Comparison of ENCODE assay signal across 1 cellular context in the genomic region with DNA sequence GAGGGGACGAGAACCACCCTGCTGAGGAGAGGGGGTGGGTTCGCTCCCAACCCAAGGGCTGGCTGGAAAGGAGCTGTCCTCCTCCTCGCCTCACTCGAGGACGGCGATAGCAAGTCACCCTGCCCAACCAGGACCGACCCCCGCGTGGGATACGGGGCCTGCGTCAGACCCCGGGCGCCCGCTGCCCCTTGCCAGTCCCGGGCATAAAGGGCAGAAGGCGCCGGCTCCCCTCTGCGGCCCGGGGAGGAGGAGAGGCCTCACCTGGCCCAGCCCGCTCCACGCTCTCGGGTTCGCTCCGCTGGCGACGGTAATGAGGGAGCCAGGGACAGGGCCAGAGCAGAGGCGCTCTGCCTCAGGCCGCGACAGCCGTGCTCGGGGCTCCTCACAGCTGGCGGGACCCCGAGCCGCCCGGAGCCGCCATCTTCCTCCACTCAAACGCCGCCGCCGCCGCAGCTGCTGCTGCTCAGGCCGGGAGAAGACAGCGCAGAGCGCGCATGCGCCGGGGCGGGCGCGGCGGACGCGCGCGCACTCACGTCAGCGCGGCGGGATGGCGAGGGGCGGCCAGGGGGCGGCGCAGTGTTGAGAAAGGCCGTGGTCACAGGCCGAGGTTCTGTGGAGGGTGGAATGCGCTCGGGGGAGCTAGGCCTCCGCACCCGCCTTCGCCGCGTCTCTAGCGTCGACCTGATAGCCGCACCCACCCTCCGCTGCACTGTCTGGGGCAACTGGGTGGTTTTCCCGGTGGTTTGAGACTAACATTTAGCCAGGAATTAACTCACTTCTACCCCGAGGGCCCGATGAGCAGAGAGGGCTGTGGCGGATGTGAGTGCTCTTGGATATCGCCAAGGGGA.
TF ChIP-seq lines count a peak whose summit lies in the region.

A gene (minus strand): TSS at position 487 of the 848 bp plus-strand sequence. CDS start 37,062 bp downstream, outside the sequence.

TF ChIP-seq in GM12878, 131 proteins besides CTCF, POLR2A, EP300 and RAD21 (continued from another document and continues in another):
- TF ChIP-seq, protein P1, sequence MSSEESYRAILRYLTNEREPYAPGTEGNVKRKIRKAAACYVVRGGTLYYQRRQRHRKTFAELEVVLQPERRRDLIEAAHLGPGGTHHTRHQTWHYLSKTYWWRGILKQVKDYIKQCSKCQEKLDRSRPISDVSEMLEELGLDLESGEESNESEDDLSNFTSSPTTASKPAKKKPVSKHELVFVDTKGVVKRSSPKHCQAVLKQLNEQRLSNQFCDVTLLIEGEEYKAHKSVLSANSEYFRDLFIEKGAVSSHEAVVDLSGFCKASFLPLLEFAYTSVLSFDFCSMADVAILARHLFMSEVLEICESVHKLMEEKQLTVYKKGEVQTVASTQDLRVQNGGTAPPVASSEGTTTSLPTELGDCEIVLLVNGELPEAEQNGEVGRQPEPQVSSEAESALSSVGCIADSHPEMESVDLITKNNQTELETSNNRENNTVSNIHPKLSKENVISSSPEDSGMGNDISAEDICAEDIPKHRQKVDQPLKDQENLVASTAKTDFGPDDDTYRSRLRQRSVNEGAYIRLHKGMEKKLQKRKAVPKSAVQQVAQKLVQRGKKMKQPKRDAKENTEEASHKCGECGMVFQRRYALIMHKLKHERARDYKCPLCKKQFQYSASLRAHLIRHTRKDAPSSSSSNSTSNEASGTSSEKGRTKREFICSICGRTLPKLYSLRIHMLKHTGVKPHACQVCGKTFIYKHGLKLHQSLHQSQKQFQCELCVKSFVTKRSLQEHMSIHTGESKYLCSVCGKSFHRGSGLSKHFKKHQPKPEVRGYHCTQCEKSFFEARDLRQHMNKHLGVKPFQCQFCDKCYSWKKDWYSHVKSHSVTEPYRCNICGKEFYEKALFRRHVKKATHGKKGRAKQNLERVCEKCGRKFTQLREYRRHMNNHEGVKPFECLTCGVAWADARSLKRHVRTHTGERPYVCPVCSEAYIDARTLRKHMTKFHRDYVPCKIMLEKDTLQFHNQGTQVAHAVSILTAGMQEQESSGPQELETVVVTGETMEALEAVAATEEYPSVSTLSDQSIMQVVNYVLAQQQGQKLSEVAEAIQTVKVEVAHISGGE (CRISPR knock-in tag; IDR thresholded peaks at IDR 0.05) = no peak
- peak in 1 of 2 experiments; percentile 76; a peak in 2 of 4 replicates for TF ChIP-seq BHLHE40 (IDR thresholded peaks at IDR 0.05; ENCODE audit: borderline replicate concordance in 1 of 2, low read depth in 2 of 2, low read length in 1 of 2)
- 0 out of 2 replicates have a peak, but pooled peaks have one; percentile 4 for TF ChIP-seq CBFB (IDR thresholded peaks at IDR 0.05; ENCODE audit: low read depth)
- TF ChIP-seq POU2F2 (IDR thresholded peaks at IDR 0.05; ENCODE audit: borderline replicate concordance, low read depth, low read length) = peak; percentile 71; the same call in 1 of the 3 replicates
- TF ChIP-seq YBX1 (IDR thresholded peaks at IDR 0.05) = no peak
- TF ChIP-seq ATF7 (IDR thresholded peaks at IDR 0.05; ENCODE audit: low read depth) = peak; percentile 22; the same call in 1 of the 2 replicates
- TF ChIP-seq ZNF24 (IDR thresholded peaks at IDR 0.05) = peak; percentile 32; the same call in 1 of the 2 replicates
- TF ChIP-seq ZSCAN29 (IDR thresholded peaks at IDR 0.05) = peak; percentile 5; the same call in 1 of the 2 replicates
- no peak for TF ChIP-seq IRF4 (IDR thresholded peaks at IDR 0.05; ENCODE audit: low read depth, low read length)
- TF ChIP-seq NR2C1 (IDR thresholded peaks at IDR 0.05) = 0 out of 2 replicates have a peak, but pooled peaks have one; percentile 29
- TF ChIP-seq CREM (IDR thresholded peaks at IDR 0.05; ENCODE audit: low read depth) = peak; percentile 64; the same call in 1 of the 2 replicates
- TF ChIP-seq TCF3 (IDR thresholded peaks at IDR 0.05; ENCODE audit: borderline replicate concordance, insufficient read depth, low read depth, low read length) = peak; percentile 73; the same call in 1 of the 2 replicates
- TF ChIP-seq, protein P2, sequence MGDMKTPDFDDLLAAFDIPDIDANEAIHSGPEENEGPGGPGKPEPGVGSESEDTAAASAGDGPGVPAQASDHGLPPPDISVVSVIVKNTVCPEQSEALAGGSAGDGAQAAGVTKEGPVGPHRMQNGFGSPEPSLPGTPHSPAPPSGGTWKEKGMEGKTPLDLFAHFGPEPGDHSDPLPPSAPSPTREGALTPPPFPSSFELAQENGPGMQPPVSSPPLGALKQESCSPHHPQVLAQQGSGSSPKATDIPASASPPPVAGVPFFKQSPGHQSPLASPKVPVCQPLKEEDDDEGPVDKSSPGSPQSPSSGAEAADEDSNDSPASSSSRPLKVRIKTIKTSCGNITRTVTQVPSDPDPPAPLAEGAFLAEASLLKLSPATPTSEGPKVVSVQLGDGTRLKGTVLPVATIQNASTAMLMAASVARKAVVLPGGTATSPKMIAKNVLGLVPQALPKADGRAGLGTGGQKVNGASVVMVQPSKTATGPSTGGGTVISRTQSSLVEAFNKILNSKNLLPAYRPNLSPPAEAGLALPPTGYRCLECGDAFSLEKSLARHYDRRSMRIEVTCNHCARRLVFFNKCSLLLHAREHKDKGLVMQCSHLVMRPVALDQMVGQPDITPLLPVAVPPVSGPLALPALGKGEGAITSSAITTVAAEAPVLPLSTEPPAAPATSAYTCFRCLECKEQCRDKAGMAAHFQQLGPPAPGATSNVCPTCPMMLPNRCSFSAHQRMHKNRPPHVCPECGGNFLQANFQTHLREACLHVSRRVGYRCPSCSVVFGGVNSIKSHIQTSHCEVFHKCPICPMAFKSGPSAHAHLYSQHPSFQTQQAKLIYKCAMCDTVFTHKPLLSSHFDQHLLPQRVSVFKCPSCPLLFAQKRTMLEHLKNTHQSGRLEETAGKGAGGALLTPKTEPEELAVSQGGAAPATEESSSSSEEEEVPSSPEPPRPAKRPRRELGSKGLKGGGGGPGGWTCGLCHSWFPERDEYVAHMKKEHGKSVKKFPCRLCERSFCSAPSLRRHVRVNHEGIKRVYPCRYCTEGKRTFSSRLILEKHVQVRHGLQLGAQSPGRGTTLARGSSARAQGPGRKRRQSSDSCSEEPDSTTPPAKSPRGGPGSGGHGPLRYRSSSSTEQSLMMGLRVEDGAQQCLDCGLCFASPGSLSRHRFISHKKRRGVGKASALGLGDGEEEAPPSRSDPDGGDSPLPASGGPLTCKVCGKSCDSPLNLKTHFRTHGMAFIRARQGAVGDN (IDR thresholded peaks at IDR 0.05) = peak; percentile 98
- TF ChIP-seq, protein P3, sequence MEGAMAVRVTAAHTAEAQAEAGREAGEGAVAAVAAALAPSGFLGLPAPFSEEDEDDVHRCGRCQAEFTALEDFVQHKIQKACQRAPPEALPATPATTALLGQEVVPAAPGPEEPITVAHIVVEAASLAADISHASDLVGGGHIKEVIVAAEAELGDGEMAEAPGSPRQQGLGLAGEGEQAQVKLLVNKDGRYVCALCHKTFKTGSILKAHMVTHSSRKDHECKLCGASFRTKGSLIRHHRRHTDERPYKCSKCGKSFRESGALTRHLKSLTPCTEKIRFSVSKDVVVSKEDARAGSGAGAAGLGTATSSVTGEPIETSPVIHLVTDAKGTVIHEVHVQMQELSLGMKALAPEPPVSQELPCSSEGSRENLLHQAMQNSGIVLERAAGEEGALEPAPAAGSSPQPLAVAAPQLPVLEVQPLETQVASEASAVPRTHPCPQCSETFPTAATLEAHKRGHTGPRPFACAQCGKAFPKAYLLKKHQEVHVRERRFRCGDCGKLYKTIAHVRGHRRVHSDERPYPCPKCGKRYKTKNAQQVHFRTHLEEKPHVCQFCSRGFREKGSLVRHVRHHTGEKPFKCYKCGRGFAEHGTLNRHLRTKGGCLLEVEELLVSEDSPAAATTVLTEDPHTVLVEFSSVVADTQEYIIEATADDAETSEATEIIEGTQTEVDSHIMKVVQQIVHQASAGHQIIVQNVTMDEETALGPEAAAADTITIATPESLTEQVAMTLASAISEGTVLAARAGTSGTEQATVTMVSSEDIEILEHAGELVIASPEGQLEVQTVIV (IDR thresholded peaks at IDR 0.05; ENCODE audit: borderline replicate concordance, partially characterized antibody) = no peak
- TF ChIP-seq BRCA1 (IDR thresholded peaks at IDR 0.05; ENCODE audit: low read depth, low read length) = no peak
- TF ChIP-seq POLR2AphosphoS2 (IDR thresholded peaks at IDR 0.05; ENCODE audit: low read depth, low read length) = peak; percentile 85; the same call in 1 of the 2 replicates
- TF ChIP-seq, protein P4, sequence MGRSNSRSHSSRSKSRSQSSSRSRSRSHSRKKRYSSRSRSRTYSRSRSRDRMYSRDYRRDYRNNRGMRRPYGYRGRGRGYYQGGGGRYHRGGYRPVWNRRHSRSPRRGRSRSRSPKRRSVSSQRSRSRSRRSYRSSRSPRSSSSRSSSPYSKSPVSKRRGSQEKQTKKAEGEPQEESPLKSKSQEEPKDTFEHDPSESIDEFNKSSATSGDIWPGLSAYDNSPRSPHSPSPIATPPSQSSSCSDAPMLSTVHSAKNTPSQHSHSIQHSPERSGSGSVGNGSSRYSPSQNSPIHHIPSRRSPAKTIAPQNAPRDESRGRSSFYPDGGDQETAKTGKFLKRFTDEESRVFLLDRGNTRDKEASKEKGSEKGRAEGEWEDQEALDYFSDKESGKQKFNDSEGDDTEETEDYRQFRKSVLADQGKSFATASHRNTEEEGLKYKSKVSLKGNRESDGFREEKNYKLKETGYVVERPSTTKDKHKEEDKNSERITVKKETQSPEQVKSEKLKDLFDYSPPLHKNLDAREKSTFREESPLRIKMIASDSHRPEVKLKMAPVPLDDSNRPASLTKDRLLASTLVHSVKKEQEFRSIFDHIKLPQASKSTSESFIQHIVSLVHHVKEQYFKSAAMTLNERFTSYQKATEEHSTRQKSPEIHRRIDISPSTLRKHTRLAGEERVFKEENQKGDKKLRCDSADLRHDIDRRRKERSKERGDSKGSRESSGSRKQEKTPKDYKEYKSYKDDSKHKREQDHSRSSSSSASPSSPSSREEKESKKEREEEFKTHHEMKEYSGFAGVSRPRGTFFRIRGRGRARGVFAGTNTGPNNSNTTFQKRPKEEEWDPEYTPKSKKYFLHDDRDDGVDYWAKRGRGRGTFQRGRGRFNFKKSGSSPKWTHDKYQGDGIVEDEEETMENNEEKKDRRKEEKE (IDR thresholded peaks at IDR 0.05) = no peak
- peak; percentile 80 for TF ChIP-seq DPF2 (IDR thresholded peaks at IDR 0.05)
- TF ChIP-seq PAX5 (IDR thresholded peaks at IDR 0.05; ENCODE audit: borderline replicate concordance, low read depth, low read length) = peak; percentile 46; the same call in 1 of the 2 replicates
- peak; percentile 75 for TF ChIP-seq MXI1 (IDR thresholded peaks at IDR 0.05; ENCODE audit: low read depth, low read length)
- TF ChIP-seq GATAD2B (conservative IDR thresholded peaks at IDR 0.05; ENCODE audit: low read depth) = peak; percentile 75
- TF ChIP-seq LARP7 (IDR thresholded peaks at IDR 0.05) = peak; percentile 69; the same call in 1 of the 2 replicates
- TF ChIP-seq ASH2L (IDR thresholded peaks at IDR 0.05; ENCODE audit: borderline replicate concordance, low read depth) = peak; percentile 27; the same call in 1 of the 2 replicates
- TF ChIP-seq, protein P5, sequence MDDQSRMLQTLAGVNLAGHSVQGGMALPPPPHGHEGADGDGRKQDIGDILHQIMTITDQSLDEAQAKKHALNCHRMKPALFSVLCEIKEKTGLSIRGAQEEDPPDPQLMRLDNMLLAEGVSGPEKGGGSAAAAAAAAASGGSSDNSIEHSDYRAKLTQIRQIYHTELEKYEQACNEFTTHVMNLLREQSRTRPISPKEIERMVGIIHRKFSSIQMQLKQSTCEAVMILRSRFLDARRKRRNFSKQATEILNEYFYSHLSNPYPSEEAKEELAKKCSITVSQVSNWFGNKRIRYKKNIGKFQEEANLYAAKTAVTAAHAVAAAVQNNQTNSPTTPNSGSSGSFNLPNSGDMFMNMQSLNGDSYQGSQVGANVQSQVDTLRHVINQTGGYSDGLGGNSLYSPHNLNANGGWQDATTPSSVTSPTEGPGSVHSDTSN (IDR thresholded peaks at IDR 0.05; ENCODE audit: insufficient replicate concordance, low read depth, low read length) = peak; percentile 9
- TF ChIP-seq TAF1 (IDR thresholded peaks at IDR 0.05; ENCODE audit: borderline replicate concordance, low read depth, low read length) = peak; percentile 81; the same call in 1 of the 2 replicates
- TF ChIP-seq TBL1XR1 (IDR thresholded peaks at IDR 0.05; ENCODE audit: low read depth, low read length) = 0 out of 2 replicates have a peak, but pooled peaks have one; percentile 54
- TF ChIP-seq, protein P6, sequence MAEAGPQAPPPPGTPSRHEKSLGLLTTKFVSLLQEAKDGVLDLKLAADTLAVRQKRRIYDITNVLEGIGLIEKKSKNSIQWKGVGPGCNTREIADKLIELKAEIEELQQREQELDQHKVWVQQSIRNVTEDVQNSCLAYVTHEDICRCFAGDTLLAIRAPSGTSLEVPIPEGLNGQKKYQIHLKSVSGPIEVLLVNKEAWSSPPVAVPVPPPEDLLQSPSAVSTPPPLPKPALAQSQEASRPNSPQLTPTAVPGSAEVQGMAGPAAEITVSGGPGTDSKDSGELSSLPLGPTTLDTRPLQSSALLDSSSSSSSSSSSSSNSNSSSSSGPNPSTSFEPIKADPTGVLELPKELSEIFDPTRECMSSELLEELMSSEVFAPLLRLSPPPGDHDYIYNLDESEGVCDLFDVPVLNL (IDR thresholded peaks at IDR 0.05; ENCODE audit: low read depth, low read length) = peak; percentile 54; the same call in 1 of the 2 replicates
- TF ChIP-seq SMARCA5 (IDR thresholded peaks at IDR 0.05) = peak; percentile 88
- TF ChIP-seq POLR2AphosphoS5 (IDR thresholded peaks at IDR 0.05; ENCODE audit: low read length) = peak; percentile 91
- TF ChIP-seq CREB1 (IDR thresholded peaks at IDR 0.05; ENCODE audit: low read depth) = peak; percentile 82
- TF ChIP-seq RB1 (IDR thresholded peaks at IDR 0.05; ENCODE audit: borderline replicate concordance) = peak; percentile 83; the same call in 1 of the 2 replicates
- peak; percentile 96 for TF ChIP-seq YY1 (IDR thresholded peaks at IDR 0.05; ENCODE audit: low read depth, low read length)
- TF ChIP-seq BMI1 (IDR thresholded peaks at IDR 0.05; ENCODE audit: borderline replicate concordance) = no peak
- TF ChIP-seq, protein P7, sequence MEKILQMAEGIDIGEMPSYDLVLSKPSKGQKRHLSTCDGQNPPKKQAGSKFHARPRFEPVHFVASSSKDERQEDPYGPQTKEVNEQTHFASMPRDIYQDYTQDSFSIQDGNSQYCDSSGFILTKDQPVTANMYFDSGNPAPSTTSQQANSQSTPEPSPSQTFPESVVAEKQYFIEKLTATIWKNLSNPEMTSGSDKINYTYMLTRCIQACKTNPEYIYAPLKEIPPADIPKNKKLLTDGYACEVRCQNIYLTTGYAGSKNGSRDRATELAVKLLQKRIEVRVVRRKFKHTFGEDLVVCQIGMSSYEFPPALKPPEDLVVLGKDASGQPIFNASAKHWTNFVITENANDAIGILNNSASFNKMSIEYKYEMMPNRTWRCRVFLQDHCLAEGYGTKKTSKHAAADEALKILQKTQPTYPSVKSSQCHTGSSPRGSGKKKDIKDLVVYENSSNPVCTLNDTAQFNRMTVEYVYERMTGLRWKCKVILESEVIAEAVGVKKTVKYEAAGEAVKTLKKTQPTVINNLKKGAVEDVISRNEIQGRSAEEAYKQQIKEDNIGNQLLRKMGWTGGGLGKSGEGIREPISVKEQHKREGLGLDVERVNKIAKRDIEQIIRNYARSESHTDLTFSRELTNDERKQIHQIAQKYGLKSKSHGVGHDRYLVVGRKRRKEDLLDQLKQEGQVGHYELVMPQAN (conservative IDR thresholded peaks at IDR 0.05) = peak; percentile 76; the same call in 1 of the 2 replicates
- peak; percentile 72 for TF ChIP-seq NRF1 (conservative IDR thresholded peaks at IDR 0.05; ENCODE audit: low read depth, low read length)
- no peak for TF ChIP-seq MTA2 (IDR thresholded peaks at IDR 0.05; ENCODE audit: low read depth)
- TF ChIP-seq EGR1 (IDR thresholded peaks at IDR 0.05; ENCODE audit: borderline replicate concordance in 1 of 2, low read depth in 2 of 2, low read length in 2 of 2) = peak; percentile 5 to 25; a peak in 2 of 3 replicates
- no peak for TF ChIP-seq CHD4 (IDR thresholded peaks at IDR 0.05)
- no peak for TF ChIP-seq SREBF2 (IDR thresholded peaks at IDR 0.05; ENCODE audit: low read length)
- TF ChIP-seq ZNF207 (IDR thresholded peaks at IDR 0.05; ENCODE audit: borderline replicate concordance) = peak; percentile 67; the same call in 1 of the 2 replicates
- TF ChIP-seq NR2F1 (conservative IDR thresholded peaks at IDR 0.05) = peak; percentile 62
